In the genomic region with DNA sequence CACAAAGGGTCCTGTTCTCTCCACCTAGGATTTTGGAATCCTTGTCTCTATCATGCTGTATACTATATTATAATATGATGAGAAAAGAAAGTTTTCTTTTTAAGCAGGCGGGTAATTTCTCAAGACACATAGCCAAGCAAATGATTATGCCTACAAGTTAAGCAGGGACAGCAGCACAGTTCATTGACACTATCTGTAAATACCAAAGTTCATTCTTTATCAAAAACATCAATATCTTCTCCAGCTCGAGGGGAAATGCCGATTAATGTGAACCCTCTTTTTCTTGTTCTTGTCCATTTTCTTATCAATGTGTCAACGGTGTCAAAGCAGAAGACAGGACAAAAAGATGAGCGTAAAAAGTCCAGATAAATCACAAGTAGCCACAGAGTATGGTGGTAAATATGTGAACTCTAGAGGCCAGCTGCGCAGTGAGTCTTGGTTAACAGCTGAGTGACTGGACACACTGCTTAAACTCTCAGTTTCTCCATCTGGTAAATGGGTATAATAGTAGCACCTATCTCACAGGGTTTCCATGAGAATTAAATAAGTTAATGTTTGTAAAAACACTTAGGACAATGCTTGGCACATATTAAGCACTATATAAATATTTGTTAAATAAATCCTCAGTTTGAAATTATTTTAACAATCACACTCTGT, we compare ENCODE assay signal across 1 cellular context.
A peak's percentile ranks its signal among the peaks of the same experiment; 100 is the strongest.
TF ChIP-seq lines count a peak whose summit lies in the region.

No MANE protein-coding gene starts in this region.

TF ChIP-seq in HepG2, 621 proteins besides CTCF, POLR2A, EP300 and RAD21:
- TF ChIP-seq ZNF629 (CRISPR knock-in tag; conservative IDR thresholded peaks at IDR 0.05) (peak; percentile 55), SIX1 (CRISPR knock-in tag; IDR thresholded peaks at IDR 0.05; ENCODE audit: borderline replicate concordance) (no peak)
